1 cellular context compared by ENCODE assay signal in genomic region chr9:33165263-33166151, GRCh38.
TF ChIP-seq lines count a peak whose summit lies in the region.

No MANE protein-coding gene starts in this region.

TF ChIP-seq in HepG2, 621 proteins besides CTCF, POLR2A, EP300 and RAD21 (continued from another document and continues in another):
- no peak for TF ChIP-seq E2F2 (CRISPR knock-in tag; IDR thresholded peaks at IDR 0.05; ENCODE audit: borderline replicate concordance)
- TF ChIP-seq ZNF143 (CRISPR knock-in tag; IDR thresholded peaks at IDR 0.05), result no peak
- TF ChIP-seq ISL2 (CRISPR knock-in tag; IDR thresholded peaks at IDR 0.05), result peak; percentile 76
- no peak for TF ChIP-seq KLF15 (CRISPR knock-in tag; IDR thresholded peaks at IDR 0.05; ENCODE audit: borderline replicate concordance)
- TF ChIP-seq KDM4B (CRISPR knock-in tag; IDR thresholded peaks at IDR 0.05), result no peak; the same call in 1 of the 2 replicates
- TF ChIP-seq FOXA1 (IDR thresholded peaks at IDR 0.05), result no peak
- peak; percentile 89 for TF ChIP-seq FOXA1 (CRISPR knock-in tag; IDR thresholded peaks at IDR 0.05)
- no peak for TF ChIP-seq ZNF720 (CRISPR knock-in tag; IDR thresholded peaks at IDR 0.05)
- 0 out of 2 replicates have a peak, but pooled peaks have one; percentile 45 for TF ChIP-seq ZNF263 (CRISPR knock-in tag; IDR thresholded peaks at IDR 0.05)
- TF ChIP-seq TOPORS (CRISPR knock-in tag; IDR thresholded peaks at IDR 0.05), result no peak; the same call in 1 of the 2 replicates
- no peak for TF ChIP-seq DDIT3 (CRISPR knock-in tag; IDR thresholded peaks at IDR 0.05)
- TF ChIP-seq DPF2 (CRISPR knock-in tag; IDR thresholded peaks at IDR 0.05; ENCODE audit: borderline replicate concordance, low read depth), result peak; percentile 80; the same call in 1 of the 2 replicates
- no peak for TF ChIP-seq WIZ (CRISPR knock-in tag; IDR thresholded peaks at IDR 0.05)
- no peak for TF ChIP-seq HDAC6 (IDR thresholded peaks at IDR 0.05; ENCODE audit: low read depth, low read length)
- TF ChIP-seq PHF8 (CRISPR knock-in tag; IDR thresholded peaks at IDR 0.05), result peak; percentile 18; the same call in 1 of the 2 replicates
- TF ChIP-seq ZFP90 (CRISPR knock-in tag; IDR thresholded peaks at IDR 0.05; ENCODE audit: borderline replicate concordance), result no peak
- peak; percentile 75 for TF ChIP-seq ZMYM4 (CRISPR knock-in tag; IDR thresholded peaks at IDR 0.05)
- no peak for TF ChIP-seq CREBL2 (CRISPR knock-in tag; IDR thresholded peaks at IDR 0.05; ENCODE audit: borderline replicate concordance)
- TF ChIP-seq EEA1 (CRISPR knock-in tag; IDR thresholded peaks at IDR 0.05; ENCODE audit: borderline replicate concordance), result no peak
- no peak; the same call in 1 of the 2 replicates for TF ChIP-seq TRIM24 (CRISPR knock-in tag; IDR thresholded peaks at IDR 0.05)
- TF ChIP-seq TMF1 (CRISPR knock-in tag; IDR thresholded peaks at IDR 0.05; ENCODE audit: low read depth), result peak; percentile 72; the same call in 1 of the 2 replicates
- TF ChIP-seq TERF1 (CRISPR knock-in tag; IDR thresholded peaks at IDR 0.05), result no peak
- no peak for TF ChIP-seq ZNF101 (CRISPR knock-in tag; IDR thresholded peaks at IDR 0.05; ENCODE audit: borderline replicate concordance, low read depth)
- TF ChIP-seq PCBP2 (optimal IDR thresholded peaks at IDR 0.05; ENCODE audit: low read depth, low read length, poor library complexity, severe bottlenecking), result no peak
- no peak for TF ChIP-seq SUZ12 (IDR thresholded peaks at IDR 0.05; ENCODE audit: low read depth, low read length)
- TF ChIP-seq ZNF383 (CRISPR knock-in tag; IDR thresholded peaks at IDR 0.05; ENCODE audit: borderline replicate concordance), result no peak
- peak; percentile 61; the same call in 1 of the 2 replicates for TF ChIP-seq MIER3 (CRISPR knock-in tag; IDR thresholded peaks at IDR 0.05; ENCODE audit: borderline replicate concordance)
- no peak; the same call in 1 of the 2 replicates for TF ChIP-seq ZNF337 (CRISPR knock-in tag; IDR thresholded peaks at IDR 0.05; ENCODE audit: borderline replicate concordance, low read depth)
- TF ChIP-seq ZNF784 (CRISPR knock-in tag; IDR thresholded peaks at IDR 0.05; ENCODE audit: borderline replicate concordance), result no peak
- TF ChIP-seq U2AF2 (IDR thresholded peaks at IDR 0.05; ENCODE audit: low read depth, low read length), result no peak
- TF ChIP-seq DNMT3B (CRISPR knock-in tag; conservative IDR thresholded peaks at IDR 0.05), result no peak
- no peak for TF ChIP-seq CENPBD1 (CRISPR knock-in tag; IDR thresholded peaks at IDR 0.05; ENCODE audit: borderline replicate concordance, low read depth)
- TF ChIP-seq ZFY (CRISPR knock-in tag; IDR thresholded peaks at IDR 0.05), result peak; percentile 65
- peak; percentile 54; the same call in 1 of the 2 replicates for TF ChIP-seq MEIS2 (CRISPR knock-in tag; IDR thresholded peaks at IDR 0.05)
- TF ChIP-seq SMARCE1 (IDR thresholded peaks at IDR 0.05; ENCODE audit: borderline replicate concordance), result no peak
- TF ChIP-seq PITX1 (CRISPR knock-in tag; IDR thresholded peaks at IDR 0.05), result peak; percentile 77; the same call in 1 of the 2 replicates
- TF ChIP-seq ELF1 (CRISPR knock-in tag; IDR thresholded peaks at IDR 0.05), result peak; percentile 76
- TF ChIP-seq HNF4A (CRISPR knock-in tag; IDR thresholded peaks at IDR 0.05), result peak; percentile 95
- TF ChIP-seq XBP1 (CRISPR knock-in tag; IDR thresholded peaks at IDR 0.05), result peak; percentile 46; the same call in 1 of the 2 replicates
- TF ChIP-seq MXI1 (IDR thresholded peaks at IDR 0.05; ENCODE audit: borderline replicate concordance, low read depth, low read length), result peak; percentile 83; the same call in 2 of the 3 replicates
- TF ChIP-seq HOXA5 (CRISPR knock-in tag; IDR thresholded peaks at IDR 0.05), result peak; percentile 69; the same call in 1 of the 2 replicates
- no peak for TF ChIP-seq ZNF142 (CRISPR knock-in tag; IDR thresholded peaks at IDR 0.05)
- peak; percentile 57; the same call in 1 of the 2 replicates for TF ChIP-seq ZNF431 (CRISPR knock-in tag; IDR thresholded peaks at IDR 0.05; ENCODE audit: borderline replicate concordance, low read depth)
- no peak for TF ChIP-seq ETS1 (CRISPR knock-in tag; IDR thresholded peaks at IDR 0.05)
- TF ChIP-seq ZNF709 (CRISPR knock-in tag; IDR thresholded peaks at IDR 0.05), result 0 out of 2 replicates have a peak, but pooled peaks have one; percentile 61
- TF ChIP-seq UBTF (CRISPR knock-in tag; IDR thresholded peaks at IDR 0.05), result peak; percentile 32; the same call in 1 of the 2 replicates
- TF ChIP-seq RORA (CRISPR knock-in tag; IDR thresholded peaks at IDR 0.05), result 0 out of 2 replicates have a peak, but pooled peaks have one; percentile 41
- no peak for TF ChIP-seq MBD4 (IDR thresholded peaks at IDR 0.05; ENCODE audit: borderline replicate concordance, low read length)
- TF ChIP-seq SRY (CRISPR knock-in tag; IDR thresholded peaks at IDR 0.05), result no peak
- TF ChIP-seq ZNF18 (CRISPR knock-in tag; IDR thresholded peaks at IDR 0.05; ENCODE audit: insufficient replicate concordance), result peak; percentile 52
- TF ChIP-seq HOXA7 (CRISPR knock-in tag; IDR thresholded peaks at IDR 0.05), result no peak
- peak; percentile 78 for TF ChIP-seq FOXJ3 (CRISPR knock-in tag; IDR thresholded peaks at IDR 0.05; ENCODE audit: borderline replicate concordance)
- no peak for TF ChIP-seq AGO2 (optimal IDR thresholded peaks at IDR 0.05; ENCODE audit: low read depth, low read length)
- no peak for TF ChIP-seq ZNF839 (CRISPR knock-in tag; IDR thresholded peaks at IDR 0.05; ENCODE audit: borderline replicate concordance)
